In the genomic region with DNA sequence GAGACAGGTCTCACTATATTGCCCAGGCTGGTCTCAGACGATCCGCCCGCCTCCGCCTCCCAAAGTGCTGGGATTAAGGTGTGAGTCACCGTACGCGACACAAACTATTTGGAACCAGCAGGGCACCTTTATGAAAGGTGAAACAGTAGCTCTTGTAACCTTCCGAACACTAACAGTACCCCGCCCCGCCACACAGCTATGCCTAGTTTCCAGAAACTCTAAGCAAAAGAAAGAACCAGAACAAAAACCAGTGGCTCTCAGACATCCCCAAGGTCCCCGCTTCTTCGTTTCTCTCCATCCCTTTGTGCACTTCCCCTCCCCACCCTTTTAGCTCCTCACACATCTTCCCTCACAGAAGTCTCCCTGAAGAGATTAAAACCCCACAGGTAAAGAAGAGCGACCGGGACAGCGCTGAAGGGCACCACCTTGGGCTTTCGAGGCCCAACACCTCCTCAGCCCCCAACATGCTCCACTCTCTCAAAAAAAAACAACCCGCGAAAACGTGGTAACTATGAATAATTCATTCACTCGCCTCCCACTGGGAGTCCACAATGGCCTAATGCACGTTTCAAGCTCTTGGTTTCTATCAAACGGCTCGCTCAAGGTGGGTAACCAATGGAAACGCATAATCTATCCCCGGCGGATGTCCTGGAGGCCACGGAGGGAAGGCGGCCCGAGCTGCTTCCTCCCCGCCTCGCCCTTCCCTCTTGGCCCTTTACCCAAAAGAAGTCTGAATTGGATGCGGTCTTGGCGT, we compare ENCODE assay signal across 8 cellular contexts. TPM values are rescaled to one million over a fixed set of nuclear protein-coding genes. Genes with fewer than 3 reads are reported as not detected.
DNase-seq lines count a peak whose midpoint lies in the region; ATAC-seq lines count a peak whose summit lies in the region.

No MANE protein-coding gene starts in this region.

- intact Hi-C loops in right cardiac atrium (cut with DNase I) = no loop called here

- peak overlapping the region; percentile 71 for H3K4me3 ChIP-seq in right cardiac atrium (ENCODE audit: low read length)
- peak overlapping the region; percentile 92 for H3K4me3 ChIP-seq in skeletal muscle cell (ENCODE audit: low read depth, low read length)

- H3K36me3 Mint-ChIP-seq in activated naive CD8-positive, alpha-beta T cell = peaks cover 7% of the 10 kb centered on the region

- H3K27ac ChIP-seq in right cardiac atrium (ENCODE audit: low read length) = peak overlapping the region; percentile 88

- DNase-seq in NCI-H1694 (lab: John Stamatoyannopoulos, UW) (peak; percentile 41), NCI-H1694 treated with DMSO at 0.1 percent for 48 hours (lab: John Stamatoyannopoulos, UW) (no peak), NCI-H69 (lab: John Stamatoyannopoulos, UW) (peak; percentile 71), right cardiac atrium (peak in 2 of 3 donors; percentile 72 to 81), skeletal muscle cell (ENCODE audit: low read depth) (no peak)
- DNase-seq in effector CD8-positive, alpha-beta T cell (lab: John Stamatoyannopoulos, UW) = no peak

- H3K9me3 ChIP-seq in right cardiac atrium (ENCODE audit: control insufficient read depth, low read length) = no peaks in the 10 kb centered on the region

- peaks cover 12% of the 10 kb centered on the region for H3K4me1 ChIP-seq in right cardiac atrium (ENCODE audit: control insufficient read depth, insufficient read depth, low read length)

- no peaks in the 10 kb centered on the region for H3K27me3 Mint-ChIP-seq in activated naive CD8-positive, alpha-beta T cell

- H3K27ac Mint-ChIP-seq in activated naive CD8-positive, alpha-beta T cell = peak overlapping the region; percentile 95

- H3K4me3 Mint-ChIP-seq in activated naive CD8-positive, alpha-beta T cell = peak overlapping the region; percentile 99

- H3K4me1 Mint-ChIP-seq in activated naive CD8-positive, alpha-beta T cell (ENCODE audit: low read depth) = peaks cover 69% of the 10 kb centered on the region

- H3K9me3 Mint-ChIP-seq in activated naive CD8-positive, alpha-beta T cell (ENCODE audit: low read depth) = no peaks in the 10 kb centered on the region

- ATAC-seq in HG02763 (IDR thresholded peaks at IDR 0.05; ENCODE audit: unreplicated experiment) = peak; percentile 8
- ATAC-seq in right cardiac atrium = peak; percentile 62 to 84

- no peaks in the 10 kb centered on the region for H3K27me3 ChIP-seq in right cardiac atrium (ENCODE audit: control insufficient read depth, insufficient read depth)

- WGBS in right cardiac atrium = 9% methylated on average over 33 of the region's 33 CpGs

RNA-seq across cellular contexts. Expression of a gene that starts 0.9 kb away (rescaled TPM):
- 10 to 100 TPM; 18.9 to 23.6 (median 19.5) TPM for total RNA-seq in right cardiac atrium
- polyA plus RNA-seq in right cardiac atrium = 7.7 TPM

RNA-seq across cellular contexts. Expression of a gene that starts 1.2 kb away (rescaled TPM):
- 10 to 100 TPM; 33.8 to 43.5 (median 41.7) TPM for total RNA-seq in right cardiac atrium
- 60.8 TPM for polyA plus RNA-seq in right cardiac atrium

RNA-seq across cellular contexts. Expression of a gene that starts 32.6 kb away (rescaled TPM):
- 1 to 10 TPM; 4.8 to 6.9 (median 6.5) TPM for total RNA-seq in right cardiac atrium
- 6.2 TPM for polyA plus RNA-seq in right cardiac atrium

RNA-seq across cellular contexts. Expression of a gene that starts 38.9 kb away (rescaled TPM):
- 100 to 1,000 TPM; 478 to 697 (median 542) TPM for total RNA-seq in right cardiac atrium
- polyA plus RNA-seq in right cardiac atrium = 843 TPM

Comparison
In these comparisons a context has a peak if more than half of its experiments do, and no peak if none do; other contexts are left out.
1. DNase-seq: peak in NCI-H1694 (single experiment), NCI-H69 (single experiment) and right cardiac atrium (2 of 3); none in NCI-H1694 treated with DMSO at 0.1 percent for 48 hours (single experiment), skeletal muscle cell (single experiment) and effector CD8-positive, alpha-beta T cell (single experiment).